34 cellular contexts compared by ENCODE assay signal in the genomic region with DNA sequence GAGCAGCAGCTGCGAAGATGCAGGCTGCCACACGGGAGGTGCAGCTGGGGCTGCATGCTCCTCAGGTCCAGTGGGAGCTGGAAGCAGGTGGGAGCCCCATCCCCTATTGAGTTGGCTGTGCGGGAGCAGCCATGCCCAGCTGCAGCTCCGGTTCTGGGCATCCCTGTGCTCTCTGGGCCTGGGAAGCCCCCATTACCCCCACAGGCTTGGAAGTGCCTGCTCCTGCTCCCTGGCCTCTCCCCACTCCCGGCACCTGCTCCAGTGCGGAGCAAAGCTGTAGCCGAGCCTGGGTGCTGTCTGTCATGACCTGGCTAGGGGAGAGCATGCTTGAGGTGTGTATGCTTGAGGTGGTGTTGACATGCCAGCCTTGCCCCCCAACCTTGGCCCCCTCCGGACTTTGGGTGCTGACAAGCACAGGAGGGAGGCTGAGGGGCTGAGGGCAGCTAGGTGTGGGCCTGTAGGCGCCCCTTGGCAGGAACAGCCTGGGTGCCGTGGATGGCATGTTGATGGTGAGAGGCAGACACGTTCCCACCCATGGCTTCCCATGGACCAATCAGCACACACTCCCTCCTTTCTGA. TPM values are rescaled to one million over a fixed set of nuclear protein-coding genes. Genes with fewer than 3 reads are reported as not detected.
"Had no signal": no experiment of that assay in that cellular context is flagged by ENCODE, and none has a peak within 500 bp of the region (broad histone marks: within the 10 kb centered on the region; RNA-seq: fewer than 3 reads in every experiment).

No MANE protein-coding gene starts in this region.

- DNase-seq: activated B cell treated with CpG ODN at 0.5 μM for 24 hours; activated CD4-positive, alpha-beta memory T cell treated with anti-CD3 and anti-CD28 coated beads for 36 hours; activated CD4-positive, alpha-beta T cell treated with anti-CD3 and anti-CD28 coated beads for 4 hours; activated CD4-positive, alpha-beta T cell treated with anti-CD3 and anti-CD28 coated beads, Interleukin-2, amount 10 ng/mL, durations not matched to agents 24 days and 14 days; activated CD4-positive, alpha-beta T cell treated with anti-CD3 and anti-CD28 coated beads, Interleukin-2, amount 50 U/mL, for 1 hour; activated CD4-positive, alpha-beta T cell treated with anti-CD3 and anti-CD28 coated beads, Interleukin-2, amount 50 U/mL, for 4 hours; activated CD4-positive, CD25-positive, alpha-beta regulatory T cell treated with anti-CD3 and anti-CD28 coated beads, Interleukin-2, amount 50 U/mL, for 72 hours; activated CD8-positive, alpha-beta memory T cell treated with anti-CD3 and anti-CD28 coated beads, Interleukin-2, amount 50 U/mL, for 4 hours; activated CD8-positive, alpha-beta T cell treated with anti-CD3 and anti-CD28 coated beads for 36 hours; activated effector memory CD4-positive, alpha-beta T cell treated with anti-CD3 and anti-CD28 coated beads, Interleukin-2, amount 50 U/mL, for 16 hours; activated gamma-delta T cell treated with Interleukin-2 at 50 U/mL for 16 hours; activated naive CD4-positive, alpha-beta T cell; activated naive CD4-positive, alpha-beta T cell treated with anti-CD3 and anti-CD28 coated beads for 36 hours; activated naive CD4-positive, alpha-beta T cell treated with anti-CD3 and anti-CD28 coated beads, Interleukin-2, amount 50 U/mL, for 16 hours; activated naive CD8-positive, alpha-beta T cell treated with anti-CD3 and anti-CD28 coated beads for 36 hours; activated T-cell treated with anti-CD3 and anti-CD28 coated beads for 4 hours; activated T-cell treated with anti-CD3 and anti-CD28 coated beads, Interleukin-2, amount 50 U/mL, for 1 hour; activated T-cell treated with anti-CD3 and anti-CD28 coated beads, Interleukin-2, amount 50 U/mL, for 4 hours; activated T-cell treated with anti-CD3 and anti-CD28 coated beads, Interleukin-2, amount 50 U/mL, for 72 hours; adrenal gland; amniotic stem cell; aorta; body of pancreas; brain microvascular endothelial cell; central memory CD4-positive, alpha-beta T cell; T-helper 1 cell; T-helper 2 cell; T-helper 9 cell had no signal

- H3K27ac ChIP-seq: adrenal gland, body of pancreas, brain microvascular endothelial cell, breast epithelium, VCaP had no signal

- H3K9me3 ChIP-seq: adrenal gland, body of pancreas had no signal

- H3K4me1 ChIP-seq: body of pancreas, breast epithelium had no signal

- H3K27me3 ChIP-seq: adrenal gland, body of pancreas, brain microvascular endothelial cell, breast epithelium had no signal

- ATAC-seq: activated CD8-positive, alpha-beta T cell treated with anti-CD3 and anti-CD28 coated beads for 36 hours; activated naive CD4-positive, alpha-beta T cell treated with anti-CD3 and anti-CD28 coated beads, Interleukin-2, amount 50 U/mL, for 72 hours; activated T-cell treated with anti-CD3 and anti-CD28 coated beads, Interleukin-2, amount 50 U/mL, for 4 hours; activated T-cell treated with anti-CD3 and anti-CD28 coated beads, Interleukin-2, amount 50 U/mL, for 72 hours; activated T-helper 17 cell treated with anti-CD3 and anti-CD28 coated beads, Interleukin-2, amount 50 U/mL, for 72 hours; body of pancreas had no signal

- H3K36me3 ChIP-seq: adrenal gland, brain microvascular endothelial cell, breast epithelium had no signal

- H3K4me3 ChIP-seq: adrenal gland, body of pancreas, breast epithelium had no signal

RNA-seq across cellular contexts. Expression of a gene that starts 21.5 kb away (rescaled TPM):
- total RNA-seq: activated B cell treated with CpG ODN at 0.5 μM for 24 hours; activated CD4-positive, alpha-beta memory T cell treated with anti-CD3 and anti-CD28 coated beads for 36 hours; activated CD4-positive, alpha-beta T cell treated with anti-CD3 and anti-CD28 coated beads, Interleukin-2, amount 10 ng/mL, durations not matched to agents 24 days and 14 days; activated CD8-positive, alpha-beta memory T cell treated with anti-CD3 and anti-CD28 coated beads for 36 hours; activated CD8-positive, alpha-beta T cell treated with anti-CD3 and anti-CD28 coated beads for 36 hours; activated naive CD4-positive, alpha-beta T cell treated with anti-CD3 and anti-CD28 coated beads for 36 hours; activated naive CD4-positive, alpha-beta T cell treated with anti-CD3 and anti-CD28 coated beads, Interleukin-2, amount 50 U/mL, for 72 hours; activated naive CD8-positive, alpha-beta T cell treated with anti-CD3 and anti-CD28 coated beads for 36 hours; activated T-cell treated with anti-CD3 and anti-CD28 coated beads, Interleukin-2, amount 50 U/mL, for 4 hours; activated T-cell treated with anti-CD3 and anti-CD28 coated beads, Interleukin-2, amount 50 U/mL, for 72 hours; activated T-helper 1 cell treated with anti-CD3 and anti-CD28 coated beads, Interleukin-12 subunit alpha, Interleukin-12 subunit beta, Interleukin-2, Interleukin-4 antibody, amounts not matched to agents 30 ng/mL and 10 ng/mL and 1 ng/mL, durations not matched to agents 14 hours and 24 hours and 36 hours; activated T-helper 17 cell treated with anti-CD3 and anti-CD28 coated beads, Interleukin-2, amount 50 U/mL, for 72 hours had no signal

RNA-seq across cellular contexts. Expression of a gene that starts 48.0 kb away (rescaled TPM):
- total RNA-seq: activated B cell treated with CpG ODN at 0.5 μM for 24 hours; activated CD4-positive, alpha-beta T cell treated with anti-CD3 and anti-CD28 coated beads, Interleukin-2, amount 10 ng/mL, durations not matched to agents 24 days and 14 days; activated T-helper 1 cell treated with anti-CD3 and anti-CD28 coated beads, Interleukin-12 subunit alpha, Interleukin-12 subunit beta, Interleukin-2, Interleukin-4 antibody, amounts not matched to agents 30 ng/mL and 10 ng/mL and 1 ng/mL, durations not matched to agents 14 hours and 24 hours and 36 hours had no signal
